ENCODE assay signal across 8 cellular contexts in genomic region chr16:27268376-27269299, GRCh38. TPM values are rescaled to one million over a fixed set of nuclear protein-coding genes. Genes with fewer than 3 reads are reported as not detected.
DNase-seq lines count a peak whose midpoint lies in the region; ATAC-seq and TF ChIP-seq lines count a peak whose summit lies in the region.

NSMCE1 (minus strand) TSS chr16:27268772; CDS start chr16:27257570, 11,202 bp downstream.

- peaks cover 6% of the 10 kb centered on the region for H3K4me1 ChIP-seq in right cardiac atrium (ENCODE audit: control insufficient read depth, insufficient read depth, low read length)
- H3K4me1 ChIP-seq in uterus = peaks cover 0 to 4% of the 10 kb centered on the region in 2 donors

- peak; percentile 79 to 92 for TF ChIP-seq POLR2A in uterus (IDR thresholded peaks at IDR 0.05)

- H3K4me3 ChIP-seq in right cardiac atrium (ENCODE audit: low read length) (peak within 1 kb of the TSS; percentile 64), uterus (peak within 1 kb of the TSS; percentile 69 to 96)

- in situ Hi-C loops in GM13977 (cut with MboI; ENCODE audit: low pct_unique_long_range_greater_than_20kb, low sequenced_read_pairs, unreplicated experiment) = no loop called here

- DNase-seq in GM13977 (ENCODE audit: low spot score) (peak; percentile 91), NCI-H1694 (lab: John Stamatoyannopoulos, UW) (peak; percentile 87), T-helper 2 cell (peak; percentile 85 to 97 (median 93)), anterior cingulate cortex (lab: John Stamatoyannopoulos, UW) (peak; percentile 39 to 98 (median 89)), right cardiac atrium (peak; percentile 99), pulmonary artery endothelial cell (ENCODE audit: low read depth, low spot score) (peak; percentile 85), uterus (peak; percentile 98)

- no peaks in the 10 kb centered on the region for H3K36me3 ChIP-seq in uterus

- H3K9me3 ChIP-seq in right cardiac atrium (ENCODE audit: control insufficient read depth, low read length) (no peaks in the 10 kb centered on the region), uterus (no peaks in the 10 kb centered on the region)

- peak within 1 kb of the TSS; percentile 80 for H3K27ac ChIP-seq in right cardiac atrium (ENCODE audit: low read length)
- H3K27ac ChIP-seq in uterus = peak within 1 kb of the TSS; percentile 82 to 92

- no peaks in the 10 kb centered on the region for H3K27me3 ChIP-seq in right cardiac atrium (ENCODE audit: control insufficient read depth, insufficient read depth)
- H3K27me3 ChIP-seq in uterus = no peaks in the 10 kb centered on the region

- intact Hi-C loops in right cardiac atrium (cut with DNase I) = loop anchor here in 1 of 4 donors (5.0 kb wide), 1 partner anchor 36 kb away; no protein-coding TSS in a partner anchor
- intact Hi-C loops in uterus (cut with DNase I; ENCODE audit: low total_unique reads) = no loop called here

- TF ChIP-seq CTCF in GM13977 (IDR thresholded peaks at IDR 0.05; ENCODE audit: extremely low read depth, insufficient read depth, missing control alignments) (peak; percentile 11), uterus (IDR thresholded peaks at IDR 0.05) (peak; percentile 13 to 54 (median 30))

- peak; percentile 87 for ATAC-seq in HG02870 (IDR thresholded peaks at IDR 0.05; ENCODE audit: unreplicated experiment)
- ATAC-seq in right cardiac atrium = peak; percentile 99

- WGBS in right cardiac atrium = 9% methylated on average over 58 of the region's 58 CpGs

RNA-seq across cellular contexts. Expression of gene NSMCE1, which starts in this region (rescaled TPM):
- total RNA-seq in right cardiac atrium (10 to 100 TPM; 27.3 to 36.8 (median 29.3) TPM), pulmonary artery endothelial cell (59.7 and 73.2 TPM in 2 replicates), uterus (10 to 100 TPM in 3 of 4 donors, 1 to 10 TPM in 1; 3.2 to 43.6 (median 35.6) TPM)
- 40.1 TPM for polyA plus RNA-seq in right cardiac atrium

Comparison
In these comparisons a context has a peak if more than half of its experiments do, and no peak if none do; other contexts are left out.
1. Peak in every context shown above with its lines: DNase-seq, ATAC-seq, H3K4me3 ChIP-seq and H3K27ac ChIP-seq.